Comparison of ENCODE assay signal across 31 cellular contexts in genomic region chr14:55848964-55849363, GRCh38.
"Had no signal": no experiment of that assay in that cellular context is flagged by ENCODE, and none has a peak within 500 bp of the region (broad histone marks: within the 10 kb centered on the region; RNA-seq: fewer than 3 reads in every experiment).

No MANE protein-coding gene starts in this region.

- H3K9me3 ChIP-seq: body of pancreas had no signal

- H3K27ac Mint-ChIP-seq: activated CD4-positive, alpha-beta memory T cell treated with anti-CD3 and anti-CD28 coated beads, Interleukin-2, amount 10 ng/mL, durations not matched to agents 7 days and 5 days; activated CD4-positive, alpha-beta T cell treated with anti-CD3 and anti-CD28 coated beads for 36 hours; activated CD4-positive, alpha-beta T cell treated with anti-CD3 and anti-CD28 coated beads, Interleukin-2, amount 10 ng/mL, durations not matched to agents 7 days and 5 days; activated naive CD8-positive, alpha-beta T cell; activated T-cell treated with anti-CD3 and anti-CD28 coated beads, Interleukin-2, amount 50 U/mL, for 24 hours; activated T-cell treated with anti-CD3 and anti-CD28 coated beads, Interleukin-2, amount 50 U/mL, for 72 hours; effector memory CD8-positive, alpha-beta T cell; T-helper 17 cell; T-helper 2 cell treated with Interferon-gamma antibody and Interleukin-4, amounts not matched to agents 5 μg/mL and 100 μg/mL, for 36 hours had no signal

- H3K4me3 ChIP-seq: body of pancreas, esophagus muscularis mucosa had no signal

- ATAC-seq: activated CD4-positive, alpha-beta T cell treated with anti-CD3 and anti-CD28 coated beads for 36 hours; body of pancreas; effector memory CD8-positive, alpha-beta T cell; T-helper 17 cell had no signal

- H3K4me1 ChIP-seq: body of pancreas had no signal

- H3K4me1 Mint-ChIP-seq: activated CD4-positive, alpha-beta memory T cell treated with anti-CD3 and anti-CD28 coated beads, Interleukin-2, amount 10 ng/mL, durations not matched to agents 7 days and 5 days; activated CD4-positive, alpha-beta T cell treated with anti-CD3 and anti-CD28 coated beads, Interleukin-2, amount 10 ng/mL, durations not matched to agents 7 days and 5 days; T-helper 17 cell had no signal

- H3K36me3 Mint-ChIP-seq: activated naive CD8-positive, alpha-beta T cell had no signal

- H3K4me3 Mint-ChIP-seq: activated CD4-positive, alpha-beta memory T cell treated with anti-CD3 and anti-CD28 coated beads, Interleukin-2, amount 10 ng/mL, durations not matched to agents 7 days and 5 days; activated CD4-positive, alpha-beta T cell treated with anti-CD3 and anti-CD28 coated beads for 36 hours; activated CD4-positive, alpha-beta T cell treated with anti-CD3 and anti-CD28 coated beads, Interleukin-2, amount 10 ng/mL, durations not matched to agents 7 days and 5 days; activated naive CD8-positive, alpha-beta T cell; activated T-cell treated with anti-CD3 and anti-CD28 coated beads, Interleukin-2, amount 50 U/mL, for 24 hours; activated T-cell treated with anti-CD3 and anti-CD28 coated beads, Interleukin-2, amount 50 U/mL, for 72 hours; effector memory CD8-positive, alpha-beta T cell; T-helper 17 cell; T-helper 2 cell treated with Interferon-gamma antibody and Interleukin-4, amounts not matched to agents 5 μg/mL and 100 μg/mL, for 36 hours had no signal

- H3K9me3 Mint-ChIP-seq: activated CD4-positive, alpha-beta T cell treated with anti-CD3 and anti-CD28 coated beads, Interleukin-2, amount 10 ng/mL, durations not matched to agents 7 days and 5 days; activated T-cell treated with anti-CD3 and anti-CD28 coated beads, Interleukin-2, amount 50 U/mL, for 24 hours; activated T-cell treated with anti-CD3 and anti-CD28 coated beads, Interleukin-2, amount 50 U/mL, for 72 hours; effector memory CD8-positive, alpha-beta T cell; T-helper 2 cell treated with Interferon-gamma antibody and Interleukin-4, amounts not matched to agents 5 μg/mL and 100 μg/mL, for 36 hours had no signal

- H3K27me3 Mint-ChIP-seq: activated CD4-positive, alpha-beta T cell treated with anti-CD3 and anti-CD28 coated beads, Interleukin-2, amount 10 ng/mL, durations not matched to agents 7 days and 5 days; activated naive CD8-positive, alpha-beta T cell; T-helper 17 cell had no signal

- H3K36me3 ChIP-seq: esophagus muscularis mucosa had no signal

- DNase-seq: activated CD4-positive, alpha-beta memory T cell treated with anti-CD3 and anti-CD28 coated beads, Interleukin-2, amount 10 ng/mL, durations not matched to agents 7 days and 5 days; activated CD4-positive, alpha-beta T cell treated with anti-CD3 and anti-CD28 coated beads for 36 hours; activated CD4-positive, alpha-beta T cell treated with anti-CD3 and anti-CD28 coated beads, Interleukin-2, amount 10 ng/mL, durations not matched to agents 7 days and 5 days; activated CD4-positive, alpha-beta T cell treated with anti-CD3 and anti-CD28 coated beads, Interleukin-2, amount 50 U/mL, for 4 hours; activated CD4-positive, CD25-positive, alpha-beta regulatory T cell; activated CD4-positive, CD25-positive, alpha-beta regulatory T cell treated with anti-CD3 and anti-CD28 coated beads, Interleukin-2, amount 50 U/mL, for 72 hours; activated CD8-positive, alpha-beta memory T cell treated with anti-CD3 and anti-CD28 coated beads, Interleukin-2, amount 50 U/mL, for 48 hours; activated effector memory CD4-positive, alpha-beta T cell treated with Interleukin-2 at 50 U/mL for 16 hours; activated gamma-delta T cell treated with Interleukin-2 at 50 U/mL for 16 hours; activated naive CD4-positive, alpha-beta T cell treated with anti-CD3 and anti-CD28 coated beads, Interleukin-2, amount 50 U/mL, for 16 hours; activated naive CD4-positive, alpha-beta T cell treated with Interleukin-2 at 50 U/mL for 16 hours; activated T-cell treated with anti-CD3 and anti-CD28 coated beads for 4 hours; activated T-cell treated with anti-CD3 and anti-CD28 coated beads, Interleukin-2, amount 50 U/mL, for 24 hours; activated T-cell treated with anti-CD3 and anti-CD28 coated beads, Interleukin-2, amount 50 U/mL, for 72 hours; amniotic stem cell; aorta; body of pancreas; caudate nucleus; cortex of kidney; dermis blood vessel endothelial cell; effector CD4-positive, alpha-beta T cell; effector memory CD8-positive, alpha-beta T cell; erythroblast; head of caudate nucleus; SW 1271; T-helper 1 cell; T-helper 17 cell; T1000 had no signal

- H3K27ac ChIP-seq: body of pancreas, esophagus muscularis mucosa had no signal

- H3K27me3 ChIP-seq: body of pancreas, esophagus muscularis mucosa had no signal
